ENCODE assay signal across 21 cellular contexts in the genomic region with DNA sequence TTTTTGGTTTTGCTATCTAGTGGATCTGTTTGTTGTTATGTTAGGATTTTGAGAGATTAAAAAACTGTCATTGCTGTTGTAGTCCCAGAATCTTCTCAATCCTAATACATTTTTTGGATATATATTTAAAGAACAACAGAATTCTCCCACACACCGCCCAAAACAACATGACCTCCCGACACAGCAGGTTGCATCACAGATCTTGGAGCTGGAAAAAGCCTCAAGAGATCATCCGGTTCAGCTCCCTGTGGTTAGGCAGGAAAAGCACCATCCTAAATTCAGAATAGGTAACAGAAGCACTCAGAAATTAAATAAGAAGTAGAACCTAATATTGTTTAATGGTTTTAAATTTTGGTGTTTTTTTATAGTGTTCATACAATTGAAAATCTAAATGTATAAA. TPM values are rescaled to one million over a fixed set of nuclear protein-coding genes. Genes with fewer than 3 reads are reported as not detected.
DNase-seq lines count a peak whose midpoint lies in the region; ATAC-seq, FAIRE-seq and TF ChIP-seq lines count a peak whose summit lies in the region.
"Had no signal": no experiment of that assay in that cellular context is flagged by ENCODE, and none has a peak within 500 bp of the region (broad histone marks: within the 10 kb centered on the region; RNA-seq: fewer than 3 reads in every experiment).

No MANE protein-coding gene starts in this region.

- in situ Hi-C loops in HepG2 (cut with HindIII; ENCODE audit: extremely low pct_ligation_motif_present, low pct_unique_long_range_greater_than_20kb): no loop called here

- H3K9ac ChIP-seq in HepG2 (ENCODE audit: insufficient read depth, low read depth, low read length): no peak overlapping the region

- no peak for TF ChIP-seq CTCF in HepG2 (CRISPR knock-in tag; IDR thresholded peaks at IDR 0.05)

- BruUV-seq in HepG2 (replicated peaks; lab: Mats Ljungman, UMichigan): no TSS peak

- intact Hi-C loops in HepG2 (cut with micrococcal nuclease; ENCODE audit: unreplicated experiment): no loop called here

- FAIRE-seq in HepG2 (lab: Jason Lieb, UNC): no peak

- no peaks in the 10 kb centered on the region for H3K79me2 ChIP-seq in HepG2 (ENCODE audit: insufficient read depth, low read length)

- no peaks in the 10 kb centered on the region for H4K20me1 ChIP-seq in HepG2 (ENCODE audit: insufficient read depth, low read length)

- TF ChIP-seq EP300 in HepG2 (IDR thresholded peaks at IDR 0.05; ENCODE audit: low read depth in 2 of 2, low read length in 2 of 2) (no peak), HepG2 (CRISPR knock-in tag; IDR thresholded peaks at IDR 0.05; ENCODE audit: borderline replicate concordance) (no peak)

- no peak for ATAC-seq in HepG2
- ATAC-seq: activated CD4-positive, CD25-positive, alpha-beta regulatory T cell treated with anti-CD3 and anti-CD28 coated beads, Interleukin-2, amount 50 U/mL, for 24 hours; activated CD8-positive, alpha-beta T cell treated with anti-CD3 and anti-CD28 coated beads, Interleukin-2, amount 10 ng/mL, durations not matched to agents 7 days and 5 days; stimulated activated naive CD8-positive, alpha-beta T cell treated with anti-CD3 and anti-CD28 coated beads, Interleukin-15, Interleukin-2, amounts not matched to agents 100 U/mL and 50 U/mL, for 24 hours had no signal

- H3K9me3 ChIP-seq in HepG2 (ENCODE audit: low read length): peaks cover 27% of the 10 kb centered on the region
- H3K9me3 ChIP-seq: thyroid gland had no signal

- peak; percentile 2 for DNase-seq in NCI-H748 (lab: John Stamatoyannopoulos, UW; ENCODE audit: unreplicated experiment)
- DNase-seq in NCI-H748 treated with DMSO at 0.1 percent for 48 hours (lab: John Stamatoyannopoulos, UW): no peak
- peak; percentile 58 for DNase-seq in cerebellar cortex (ENCODE audit: low spot score)
- no peak for DNase-seq in HepG2 (ENCODE audit: low spot score)
- no peak for DNase-seq in SKM-1 treated with dmso at 0.1 percent for 144 hours (lab: John Stamatoyannopoulos, UW; ENCODE audit: unreplicated experiment)
- no peak for DNase-seq in NCI-H446 treated with DMSO at 0.1 percent for 48 hours (lab: John Stamatoyannopoulos, UW)
- DNase-seq in A172 (ENCODE audit: low spot score): no peak
- no peak for DNase-seq in islet precursor cell
- DNase-seq: activated CD8-positive, alpha-beta T cell treated with anti-CD3 and anti-CD28 coated beads, Interleukin-2, amount 10 ng/mL, durations not matched to agents 7 days and 5 days; activated T-cell treated with anti-CD3 and anti-CD28 coated beads, Interleukin-2, amount 50 U/mL, for 1 hour; adrenal gland; HFFc6; naive B cell; NCI-H524 treated with DMSO at 0.1 percent for 48 hours; occipital lobe; stimulated activated CD4-positive, alpha-beta T cell treated with anti-CD3 and anti-CD28 coated beads, Interleukin-4, amount 100 ng/mL, for 24 hours; stimulated activated naive CD8-positive, alpha-beta T cell treated with anti-CD3 and anti-CD28 coated beads, Interleukin-15, Interleukin-2, amounts not matched to agents 100 U/mL and 50 U/mL, for 24 hours; T-helper 9 cell; thyroid gland had no signal

- no peak overlapping the region for H2AFZ ChIP-seq in HepG2 (ENCODE audit: low read length)

- no peaks in the 10 kb centered on the region for H3K27me3 ChIP-seq in HepG2 (ENCODE audit: control insufficient read depth in 1 of 2, insufficient read depth in 2 of 2, low read length in 2 of 2)
- H3K27me3 ChIP-seq: adrenal gland, dorsolateral prefrontal cortex, thyroid gland had no signal

- no peaks in the 10 kb centered on the region for H3K36me3 ChIP-seq in HepG2 (replicated peaks in 1 of 2; ENCODE audit: control insufficient read depth in 1 of 2, insufficient read depth in 2 of 2, low read length in 2 of 2)
- H3K36me3 ChIP-seq: adrenal gland, thyroid gland had no signal

- 28% methylated on average over 3 of the region's 3 CpGs for WGBS in HepG2 (ENCODE audit: low lambda C conversion rate)

- no peak overlapping the region for H3K4me3 ChIP-seq in HepG2 (replicated peaks in 1 of 3; ENCODE audit: insufficient read depth in 1 of 3, low read depth in 2 of 3, low read length in 3 of 3)
- H3K4me3 ChIP-seq: adrenal gland, dorsolateral prefrontal cortex, thyroid gland had no signal

- no peak for TF ChIP-seq POLR2A in HepG2 (IDR thresholded peaks at IDR 0.05; ENCODE audit: insufficient read depth in 1 of 2, low read depth in 2 of 2, low read length in 2 of 2)

- POLR2A ChIA-PET in HepG2 (lab: Yijun Ruan, JAX): no interaction called here

- CTCF ChIA-PET in HepG2 (lab: Yijun Ruan, JAX; ENCODE audit: low intra/inter-chr PET ratio, low total read pairs): no interaction called here

- no peak overlapping the region for H3K4me2 ChIP-seq in HepG2 (ENCODE audit: low read depth, low read length)

- TF ChIP-seq RAD21 in HepG2 (CRISPR knock-in tag; IDR thresholded peaks at IDR 0.05): no peak

- H3K4me1 ChIP-seq in HepG2 (ENCODE audit: insufficient read depth, low read length): no peaks in the 10 kb centered on the region
- H3K4me1 ChIP-seq: adrenal gland, thyroid gland had no signal

- no peak overlapping the region for H3K27ac ChIP-seq in HepG2 (ENCODE audit: extremely low read length, insufficient read depth, low read length)
- H3K27ac ChIP-seq: adrenal gland, thyroid gland had no signal

TF ChIP-seq in HepG2, 621 proteins besides CTCF, POLR2A, EP300 and RAD21:
- no peak for TF ChIP-seq MTF1 (CRISPR knock-in tag; IDR thresholded peaks at IDR 0.05)
- TF ChIP-seq CEBPB (IDR thresholded peaks at IDR 0.05; ENCODE audit: borderline replicate concordance, low read depth, low read length): peak; percentile 9; the same call in 1 of the 2 replicates

RNA-seq across cellular contexts. Expression of gene FOXN2, which starts 35.9 kb away (rescaled TPM):
- 41.9 and 64.2 TPM in 2 replicates for total RNA-seq in HepG2 (2016; rRNA removed; fragmentation: Illumina TruSeq; extraction: Trizol)
- total RNA-seq in HepG2 (2016; cell fraction: cytosol; rRNA removed; fragmentation: Illumina TruSeq; extraction: Trizol; ENCODE audit: low read depth): 55.0 and 65.0 TPM in 2 replicates
- total RNA-seq in HepG2 (2016; cell fraction: insoluble cytoplasmic fraction; rRNA removed; fragmentation: Illumina TruSeq; extraction: Trizol): 40.3 and 60.7 TPM in 2 replicates
- total RNA-seq in HepG2 (2016; cell fraction: membrane; rRNA removed; fragmentation: Illumina TruSeq; extraction: Trizol): 38.6 and 41.7 TPM in 2 replicates
- total RNA-seq in HepG2 (2016; cell fraction: nucleus; rRNA removed; fragmentation: Illumina TruSeq; extraction: Trizol): 36.1 and 36.8 TPM in 2 replicates
- 20.7 and 23.5 TPM in 2 replicates for polyA plus RNA-seq in HepG2 (2011; rRNA removed)
- polyA plus RNA-seq in HepG2 (2011; cell fraction: cytosol; rRNA removed): 9.1 and 13.6 TPM in 2 replicates
- 16.6 and 19.6 TPM in 2 replicates for polyA plus RNA-seq in HepG2 (2011; cell fraction: nucleus; rRNA removed)
- polyA plus RNA-seq in HepG2 (2012): 23.3 and 23.5 TPM in 2 replicates
- polyA plus RNA-seq in HepG2 (2016; cell fraction: cytosol; fragmentation: Illumina TruSeq; extraction: Trizol; ENCODE audit: low read depth): 0.71 and 1.4 TPM in 2 replicates
- 19.8 and 21.3 TPM in 2 replicates for polyA plus RNA-seq in HepG2 (2016; cell fraction: insoluble cytoplasmic fraction; fragmentation: Illumina TruSeq; extraction: Trizol; ENCODE audit: low read depth)
- 2.1 and 2.4 TPM in 2 replicates for polyA plus RNA-seq in HepG2 (2016; cell fraction: membrane; fragmentation: Illumina TruSeq; extraction: Trizol; ENCODE audit: low read depth)
- 27.3 and 30.6 TPM in 2 replicates for polyA plus RNA-seq in HepG2 (2016; cell fraction: nucleus; fragmentation: Illumina TruSeq; extraction: Trizol; ENCODE audit: insufficient read depth, low read depth)
- 15.0 and 23.6 TPM in 2 replicates for polyA minus RNA-seq in HepG2 (2011; rRNA and poly(A)+ RNA removed; ENCODE audit: low replicate concordance)
- 35.9 and 43.0 TPM in 2 replicates for polyA minus RNA-seq in HepG2 (2011; cell fraction: cytosol; rRNA and poly(A)+ RNA removed)
- polyA minus RNA-seq in HepG2 (2011; cell fraction: nucleus; rRNA and poly(A)+ RNA removed): 93.5 and 119 TPM in 2 replicates
- total RNA-seq in A172 (2014; rRNA removed; shearing (Covaris generic)): 28.0 and 38.2 TPM in 2 replicates

Comparison
In these comparisons a context has a peak if more than half of its experiments do, and no peak if none do; other contexts are left out.
1. DNase-seq: peak in NCI-H748 (single experiment) and cerebellar cortex (single experiment); none in NCI-H748 treated with DMSO at 0.1 percent for 48 hours (single experiment), HepG2 (single experiment), SKM-1 treated with dmso at 0.1 percent for 144 hours (single experiment), NCI-H446 treated with DMSO at 0.1 percent for 48 hours (single experiment), A172 (single experiment) and islet precursor cell (single experiment).